Comparison of ENCODE assay signal across 10 cellular contexts in the genomic region with DNA sequence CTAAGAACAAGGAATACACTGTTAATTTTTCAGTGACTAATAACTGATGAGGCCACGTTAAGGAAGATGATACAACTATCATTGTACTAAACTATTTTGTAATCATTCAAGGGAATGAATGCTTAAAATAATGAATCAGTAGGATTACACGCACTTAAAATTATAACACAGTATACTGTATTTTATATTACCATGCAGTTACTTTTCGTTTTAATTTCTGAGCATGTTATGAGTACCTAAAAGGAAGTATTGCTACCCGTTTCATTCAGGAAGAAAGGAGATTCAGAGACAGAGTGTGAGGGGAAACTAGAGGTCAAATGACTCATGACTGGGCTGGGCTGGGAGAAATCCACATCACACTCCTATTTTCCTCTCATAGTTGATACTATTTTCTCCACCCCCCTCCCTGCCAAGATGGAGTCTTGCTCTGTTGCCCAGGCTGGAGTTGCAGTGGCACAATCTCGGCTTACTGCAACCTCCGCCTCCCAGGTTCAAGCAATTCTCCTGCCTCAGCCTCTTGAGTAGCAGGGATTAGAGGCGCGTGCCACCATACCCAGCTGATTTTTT.
DNase-seq lines count a peak whose midpoint lies in the region; ATAC-seq, FAIRE-seq and TF ChIP-seq lines count a peak whose summit lies in the region.
"Had no signal": no experiment of that assay in that cellular context is flagged by ENCODE, and none has a peak within 500 bp of the region (broad histone marks: within the 10 kb centered on the region; RNA-seq: fewer than 3 reads in every experiment).

No MANE protein-coding gene starts in this region.

- no peaks in the 10 kb centered on the region for H3K27me3 ChIP-seq in GM12878 (replicated peaks in 1 of 2; ENCODE audit: control insufficient read depth in 2 of 2, insufficient read depth in 2 of 2, low read length in 1 of 2)
- H3K27me3 ChIP-seq in psoas muscle (ENCODE audit: insufficient read depth in 3 of 3, low read length in 2 of 3) = no peaks in the 10 kb centered on the region

- H3K4me1 ChIP-seq in GM12878 (ENCODE audit: control insufficient read depth, insufficient read depth, low read length) (peaks cover 9% of the 10 kb centered on the region), psoas muscle (peaks cover 11% of the 10 kb centered on the region)
- H3K4me1 ChIP-seq: HAP-1 had no signal

- FAIRE-seq in G401.6 (lab: Jason Lieb, UNC) = peak; percentile 92
- FAIRE-seq in GM12878 (lab: Jason Lieb, UNC) = no peak

- intact Hi-C loops in GM12878 (cut with micrococcal nuclease; ENCODE audit: unreplicated experiment) (loop anchor here (5.0 kb wide), 2 partner anchors 91 to 131 kb away; no protein-coding TSS in a partner anchor), psoas muscle (cut with DNase I) (no loop called here)

- H3K9me3 ChIP-seq in GM12878 (replicated peaks; ENCODE audit: control insufficient read depth, insufficient read depth, low read length) (no peaks in the 10 kb centered on the region), psoas muscle (no peaks in the 10 kb centered on the region)
- H3K9me3 ChIP-seq: HAP-1 had no signal

- POLR2A ChIA-PET in GM12878 (lab: Charles Lee) = no interaction called here

- no peak for TF ChIP-seq POLR2A in GM12878 (IDR thresholded peaks at IDR 0.05; ENCODE audit: low read depth, low read length)

- H2AFZ ChIP-seq in GM12878 (ENCODE audit: control insufficient read depth, low read depth, low read length) = peak overlapping the region; percentile 31; the same call in 1 of the 2 replicates

- peak; percentile 87 for DNase-seq in LHCN-M2 (ENCODE audit: low read depth)
- no peak for DNase-seq in GM12878 (ENCODE audit: low read depth, low spot score)
- DNase-seq in lung microvascular endothelial cell (ENCODE audit: low read depth in 2 of 2) = peak; percentile 73 to 92
- DNase-seq in activated T-cell treated with anti-CD3 and anti-CD28 coated beads for 4 hours = no peak
- DNase-seq in psoas muscle = no peak
- no peak for DNase-seq in SHP77 treated with DMSO at 0.1 percent for 48 hours (lab: John Stamatoyannopoulos, UW)
- no peak for DNase-seq in effector CD8-positive, alpha-beta T cell (lab: John Stamatoyannopoulos, UW)
- DNase-seq: right cardiac atrium had no signal

- CTCF ChIA-PET in GM12878 (lab: Yijun Ruan, JAX) = no interaction called here

- BruUV-seq in GM12878 (replicated peaks; lab: Mats Ljungman, UMichigan) = no TSS peak

- H3K27ac ChIP-seq in GM12878 (ENCODE audit: control insufficient read depth, insufficient read depth) (no peak overlapping the region), psoas muscle (no peak overlapping the region)

- SMC1A ChIA-PET in GM12878 (lab: Charles Lee; ENCODE audit: uncharacterized antibody, unreplicated experiment) = no interaction called here

- no peak overlapping the region for H3K9ac ChIP-seq in GM12878 (ENCODE audit: control insufficient read depth, insufficient read depth, low read length)

- RAD21 ChIA-PET in GM12878 (lab: Charles Lee; ENCODE audit: unreplicated experiment) = no interaction called here

- no peak for TF ChIP-seq EP300 in GM12878 (IDR thresholded peaks at IDR 0.05; ENCODE audit: borderline replicate concordance in 1 of 2, control insufficient read depth in 1 of 2, low read depth in 2 of 2, low read length in 2 of 2)

- peak; percentile 15; the same call in 2 of the 3 replicates for ATAC-seq in GM12878
- ATAC-seq in psoas muscle = no peak

- in situ Hi-C loops in GM12878 (cut with MboI) = no loop called here

- no peak for TF ChIP-seq RAD21 in GM12878 (IDR thresholded peaks at IDR 0.05; ENCODE audit: insufficient read depth, low read depth, low read length)

- H3K4me3 ChIP-seq in GM12878 (no peak overlapping the region), psoas muscle (no peak overlapping the region)
- H3K4me3 ChIP-seq: HAP-1 had no signal

- H3K4me2 ChIP-seq in GM12878 (ENCODE audit: control insufficient read depth, insufficient read depth) = no peak overlapping the region

- H4K20me1 ChIP-seq in GM12878 (ENCODE audit: control insufficient read depth, insufficient read depth) = no peaks in the 10 kb centered on the region

- WGBS in GM12878 (ENCODE audit: insufficient coverage, insufficient replicate concordance, low lambda C conversion rate, missing lambda C conversion rate) = 59% methylated on average over 8 of the region's 8 CpGs
- 84 to 88% (median 85%) methylated on average over 8 of the region's 8 CpGs for WGBS in psoas muscle, 3 donors

- H3K79me2 ChIP-seq in GM12878 (ENCODE audit: control insufficient read depth, insufficient read depth, low read length) = no peaks in the 10 kb centered on the region

- no peak for TF ChIP-seq CTCF in GM12878 (IDR thresholded peaks at IDR 0.05 in 2 of 3, conservative IDR thresholded peaks at IDR 0.05 in 1 of 3; ENCODE audit: control insufficient read depth in 2 of 3, extremely low read depth in 1 of 3, insufficient read depth in 1 of 3, low read depth in 3 of 3, low read length in 3 of 3)
- TF ChIP-seq CTCF in psoas muscle (IDR thresholded peaks at IDR 0.05) = no peak

- no peaks in the 10 kb centered on the region for H3K36me3 ChIP-seq in GM12878 (ENCODE audit: control insufficient read depth in 2 of 2, insufficient read depth in 2 of 2, low read length in 1 of 2)
- no peaks in the 10 kb centered on the region for H3K36me3 ChIP-seq in psoas muscle (ENCODE audit: insufficient read depth in 1 of 2, low read depth in 1 of 2)
- H3K36me3 ChIP-seq: HAP-1 had no signal

TF ChIP-seq in GM12878, 131 proteins besides CTCF, POLR2A, EP300 and RAD21:
- TF ChIP-seq HDAC6 (IDR thresholded peaks at IDR 0.05; ENCODE audit: unreplicated experiment) = no peak
- TF ChIP-seq EED (IDR thresholded peaks at IDR 0.05; ENCODE audit: low read depth) = 0 out of 2 replicates have a peak, but pooled peaks have one; percentile 21
- TF ChIP-seq, protein P1, sequence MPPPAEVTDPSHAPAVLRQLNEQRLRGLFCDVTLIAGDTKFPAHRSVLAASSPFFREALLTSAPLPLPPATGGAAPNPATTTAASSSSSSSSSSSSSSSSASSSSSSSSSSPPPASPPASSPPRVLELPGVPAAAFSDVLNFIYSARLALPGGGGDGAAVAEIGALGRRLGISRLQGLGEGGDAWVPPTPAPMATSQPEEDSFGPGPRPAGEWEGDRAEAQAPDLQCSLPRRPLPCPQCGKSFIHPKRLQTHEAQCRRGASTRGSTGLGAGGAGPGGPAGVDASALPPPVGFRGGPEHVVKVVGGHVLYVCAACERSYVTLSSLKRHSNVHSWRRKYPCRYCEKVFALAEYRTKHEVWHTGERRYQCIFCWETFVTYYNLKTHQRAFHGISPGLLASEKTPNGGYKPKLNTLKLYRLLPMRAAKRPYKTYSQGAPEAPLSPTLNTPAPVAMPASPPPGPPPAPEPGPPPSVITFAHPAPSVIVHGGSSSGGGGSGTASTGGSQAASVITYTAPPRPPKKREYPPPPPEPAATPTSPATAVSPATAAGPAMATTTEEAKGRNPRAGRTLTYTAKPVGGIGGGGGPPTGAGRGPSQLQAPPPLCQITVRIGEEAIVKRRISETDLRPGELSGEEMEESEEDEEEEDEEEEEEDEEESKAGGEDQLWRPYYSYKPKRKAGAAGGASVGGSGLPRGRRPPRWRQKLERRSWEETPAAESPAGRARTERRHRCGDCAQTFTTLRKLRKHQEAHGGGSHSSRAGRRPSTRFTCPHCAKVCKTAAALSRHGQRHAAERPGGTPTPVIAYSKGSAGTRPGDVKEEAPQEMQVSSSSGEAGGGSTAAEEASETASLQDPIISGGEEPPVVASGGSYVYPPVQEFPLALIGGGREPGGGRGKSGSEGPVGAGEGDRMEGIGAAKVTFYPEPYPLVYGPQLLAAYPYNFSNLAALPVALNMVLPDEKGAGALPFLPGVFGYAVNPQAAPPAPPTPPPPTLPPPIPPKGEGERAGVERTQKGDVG (CRISPR knock-in tag; IDR thresholded peaks at IDR 0.05) = no peak
- TF ChIP-seq ETV6 (conservative IDR thresholded peaks at IDR 0.05 in 1 of 2, IDR thresholded peaks at IDR 0.05 in 1 of 2; ENCODE audit: borderline replicate concordance in 1 of 2, low read depth in 1 of 2) = peak in 1 of 2 experiments; percentile 23; a peak in 1 of 4 replicates

Comparison
In these comparisons a context has a peak if more than half of its experiments do, and no peak if none do; other contexts are left out.
1. DNase-seq: peak in LHCN-M2 (single experiment) and lung microvascular endothelial cell (2 of 2); none in GM12878 (single experiment), activated T-cell treated with anti-CD3 and anti-CD28 coated beads for 4 hours (single experiment), psoas muscle (0 of 2), SHP77 treated with DMSO at 0.1 percent for 48 hours (single experiment) and effector CD8-positive, alpha-beta T cell (single experiment).